ENCODE assay signal across 13 cellular contexts in the genomic region with DNA sequence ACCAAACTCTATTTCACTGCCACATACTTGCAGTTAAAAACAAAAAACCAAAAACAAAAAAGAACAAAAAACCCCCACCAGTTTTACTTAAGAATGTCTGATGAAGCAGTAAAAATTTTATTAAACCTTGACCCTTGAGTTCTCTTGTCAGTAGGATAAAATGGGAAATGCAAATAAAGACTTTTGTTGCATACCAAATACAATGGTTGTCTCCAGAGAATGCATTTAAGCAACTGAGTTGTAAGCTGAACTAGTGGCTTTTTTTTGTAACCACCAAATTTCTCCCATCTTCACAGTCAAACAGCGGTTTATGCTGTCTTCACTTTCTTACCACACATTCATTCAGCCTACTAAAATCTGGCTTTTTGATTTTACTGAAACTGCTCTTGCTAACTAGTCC. TPM values are rescaled to one million over a fixed set of nuclear protein-coding genes. Genes with fewer than 3 reads are reported as not detected.
A peak's percentile ranks its signal among the peaks of the same experiment; 100 is the strongest.
DNase-seq lines count a peak whose midpoint lies in the region; ATAC-seq, FAIRE-seq and TF ChIP-seq lines count a peak whose summit lies in the region.
"Had no signal": no experiment of that assay in that cellular context is flagged by ENCODE, and none has a peak within 500 bp of the region (broad histone marks: within the 10 kb centered on the region; RNA-seq: fewer than 3 reads in every experiment).

No MANE protein-coding gene starts in this region.

- no peak overlapping the region for H2AK5ac ChIP-seq in mesenchymal stem cell (ENCODE audit: low read length, severe bottlenecking)

- peak; percentile 75 for FAIRE-seq in GM19239 (lab: Jason Lieb, UNC)
- FAIRE-seq: islet of Langerhans, pancreas had no signal

- POLR2A ChIA-PET in activated CD8-positive, alpha-beta T cell treated with anti-CD3 and anti-CD28 coated beads for 36 hours (lab: Charles Lee): interaction anchor here (1.0 to 2.6 kb wide), 2 partner anchors 17 to 38 kb away, joined by 3 to 14 read pairs; no protein-coding TSS in a partner anchor

- no peak overlapping the region for H3K4me2 ChIP-seq in mesenchymal stem cell (ENCODE audit: low read length, poor library complexity, severe bottlenecking)

- H3K4me1 ChIP-seq in mesenchymal stem cell (ENCODE audit: control insufficient read depth, insufficient read depth, low read depth, low read length): no peaks in the 10 kb centered on the region
- peaks cover 16% of the 10 kb centered on the region for H3K4me1 ChIP-seq in effector memory CD4-positive, alpha-beta T cell (ENCODE audit: control insufficient read depth, insufficient read depth, low read length, poor library complexity, severe bottlenecking)

- H3K18ac ChIP-seq in mesenchymal stem cell (ENCODE audit: low read depth in 1 of 2, low read length in 2 of 2): no peak overlapping the region

- H2BK15ac ChIP-seq in mesenchymal stem cell (ENCODE audit: low read depth, poor library complexity, severe bottlenecking): no peak overlapping the region

- no peaks in the 10 kb centered on the region for H3K9me3 ChIP-seq in mesenchymal stem cell (ENCODE audit: control insufficient read depth, low read length)
- H3K9me3 ChIP-seq in effector memory CD4-positive, alpha-beta T cell (ENCODE audit: control insufficient read depth, low read length): no peaks in the 10 kb centered on the region
- H3K9me3 ChIP-seq: pancreas had no signal

- intact Hi-C loops in activated CD8-positive, alpha-beta T cell treated with anti-CD3 and anti-CD28 coated beads for 36 hours (cut with micrococcal nuclease): no loop called here

- H3K27ac ChIP-seq in mesenchymal stem cell (ENCODE audit: low read length, poor library complexity, severe bottlenecking): no peak overlapping the region
- H3K27ac ChIP-seq in effector memory CD4-positive, alpha-beta T cell (ENCODE audit: insufficient read depth, low read length, poor library complexity, severe bottlenecking): no peak overlapping the region
- H3K27ac ChIP-seq: pancreas had no signal

- no peaks in the 10 kb centered on the region for H3K27me3 ChIP-seq in mesenchymal stem cell (ENCODE audit: control insufficient read depth in 1 of 2, insufficient read depth in 1 of 2, low read length in 2 of 2)
- H3K27me3 ChIP-seq in effector memory CD4-positive, alpha-beta T cell (replicated peaks; ENCODE audit: control insufficient read depth, insufficient read depth, low read length, poor library complexity, severe bottlenecking): no peaks in the 10 kb centered on the region
- H3K27me3 ChIP-seq: pancreas had no signal

- peaks cover 13% of the 10 kb centered on the region for H3K36me3 Mint-ChIP-seq in activated CD8-positive, alpha-beta T cell treated with anti-CD3 and anti-CD28 coated beads for 36 hours (ENCODE audit: low read depth)

- H3K4me1 Mint-ChIP-seq in activated CD8-positive, alpha-beta T cell treated with anti-CD3 and anti-CD28 coated beads for 36 hours (ENCODE audit: low read depth): peaks cover 55% of the 10 kb centered on the region

- H3K14ac ChIP-seq in mesenchymal stem cell (ENCODE audit: low read length in 2 of 2): no peak overlapping the region

- H3K79me1 ChIP-seq in mesenchymal stem cell (replicated peaks; ENCODE audit: low read length, poor library complexity, severe bottlenecking): no peaks in the 10 kb centered on the region

- WGBS in mesenchymal stem cell: 96% methylated on average over 1 of the region's 1 CpG

- H3K9me3 Mint-ChIP-seq in activated CD8-positive, alpha-beta T cell treated with anti-CD3 and anti-CD28 coated beads for 36 hours: no peaks in the 10 kb centered on the region

- H3K4ac ChIP-seq in mesenchymal stem cell (ENCODE audit: low read depth in 1 of 2, low read length in 2 of 2): no peak overlapping the region

- peak overlapping the region; percentile 65 for H3K9ac ChIP-seq in mesenchymal stem cell (ENCODE audit: low read length)

- H4K91ac ChIP-seq in mesenchymal stem cell (ENCODE audit: low read length): no peak overlapping the region

- H3K4me3 ChIP-seq in AG10803 (ENCODE audit: low read length) (no peak overlapping the region), mesenchymal stem cell (ENCODE audit: insufficient read depth in 1 of 2, low read depth in 1 of 2, low read length in 2 of 2) (peak overlapping the region in 1 of 2 experiments; percentile 85)
- no peak overlapping the region for H3K4me3 ChIP-seq in effector memory CD4-positive, alpha-beta T cell (ENCODE audit: insufficient read depth, low read depth, low read length, poor library complexity, severe bottlenecking)
- H3K4me3 ChIP-seq: pancreas had no signal

- H3K23ac ChIP-seq in mesenchymal stem cell (ENCODE audit: low read length in 2 of 2): no peak overlapping the region

- no peak for TF ChIP-seq CTCF in AG10803 (conservative IDR thresholded peaks at IDR 0.05; ENCODE audit: low read length)
- TF ChIP-seq CTCF in activated CD8-positive, alpha-beta T cell treated with anti-CD3 and anti-CD28 coated beads for 36 hours (IDR thresholded peaks at IDR 0.05): no peak

- H2BK5ac ChIP-seq in mesenchymal stem cell (ENCODE audit: low read depth, low read length, poor library complexity, severe bottlenecking): no peak overlapping the region

- H2BK120ac ChIP-seq in mesenchymal stem cell (ENCODE audit: low read depth, low read length): no peak overlapping the region

- no peak for ATAC-seq in activated CD8-positive, alpha-beta T cell treated with anti-CD3 and anti-CD28 coated beads for 36 hours
- no peak for ATAC-seq in GM21786 (IDR thresholded peaks at IDR 0.05; ENCODE audit: unreplicated experiment)
- ATAC-seq: pancreas had no signal

- no peaks in the 10 kb centered on the region for H3K27me3 Mint-ChIP-seq in activated CD8-positive, alpha-beta T cell treated with anti-CD3 and anti-CD28 coated beads for 36 hours

- no peaks in the 10 kb centered on the region for H3K36me3 ChIP-seq in mesenchymal stem cell (ENCODE audit: control insufficient read depth in 1 of 2, insufficient read depth in 2 of 2, low read depth in 1 of 2, low read length in 2 of 2)
- H3K36me3 ChIP-seq in effector memory CD4-positive, alpha-beta T cell (ENCODE audit: control insufficient read depth, insufficient read depth, low read length): no peaks in the 10 kb centered on the region
- H3K36me3 ChIP-seq: pancreas had no signal

- H3K4me3 Mint-ChIP-seq in activated CD8-positive, alpha-beta T cell treated with anti-CD3 and anti-CD28 coated beads for 36 hours: peak overlapping the region; percentile 48

- DNase-seq in AG10803 (ENCODE audit: low read depth) (peak; percentile 47), GM19239 (ENCODE audit: insufficient read length, low spot score) (no peak), mesenchymal stem cell (no peak), hypothalamus (lab: John Stamatoyannopoulos, UW) (no peak), NK-92 (lab: John Stamatoyannopoulos, UW; ENCODE audit: unreplicated experiment) (no peak)
- no peak for DNase-seq in activated CD8-positive, alpha-beta T cell treated with anti-CD3 and anti-CD28 coated beads for 36 hours
- DNase-seq in effector memory CD4-positive, alpha-beta T cell: no peak
- DNase-seq: effector CD4-positive, alpha-beta T cell; GOT3; NCI-H1417; pancreas had no signal

- no peak overlapping the region for H2AFZ ChIP-seq in mesenchymal stem cell (ENCODE audit: low read depth, low read length)

- H2BK12ac ChIP-seq in mesenchymal stem cell (ENCODE audit: low read length in 2 of 2): no peak overlapping the region

- CTCF ChIA-PET in activated CD8-positive, alpha-beta T cell treated with anti-CD3 and anti-CD28 coated beads for 36 hours (lab: Charles Lee): interaction anchor here (1.1 kb wide), 1 partner anchor 44 kb away, joined by 6 read pairs; no protein-coding TSS in a partner anchor

- no peak overlapping the region for H4K8ac ChIP-seq in mesenchymal stem cell (ENCODE audit: low read length)

- no peak overlapping the region for H3K27ac Mint-ChIP-seq in activated CD8-positive, alpha-beta T cell treated with anti-CD3 and anti-CD28 coated beads for 36 hours

RNA-seq across cellular contexts. Expression of gene SYPL1, which starts 3.1 kb away (rescaled TPM):
- 10 to 100 TPM; 40.1 to 44.6 TPM for total RNA-seq in activated CD8-positive, alpha-beta T cell treated with anti-CD3 and anti-CD28 coated beads for 36 hours
- polyA plus RNA-seq in mesenchymal stem cell (2013, experiment 1 of 2): 61.5 TPM
- 68.5 TPM for polyA plus RNA-seq in mesenchymal stem cell (2013, experiment 2 of 2)
